8 cellular contexts compared by ENCODE assay signal in the genomic region with DNA sequence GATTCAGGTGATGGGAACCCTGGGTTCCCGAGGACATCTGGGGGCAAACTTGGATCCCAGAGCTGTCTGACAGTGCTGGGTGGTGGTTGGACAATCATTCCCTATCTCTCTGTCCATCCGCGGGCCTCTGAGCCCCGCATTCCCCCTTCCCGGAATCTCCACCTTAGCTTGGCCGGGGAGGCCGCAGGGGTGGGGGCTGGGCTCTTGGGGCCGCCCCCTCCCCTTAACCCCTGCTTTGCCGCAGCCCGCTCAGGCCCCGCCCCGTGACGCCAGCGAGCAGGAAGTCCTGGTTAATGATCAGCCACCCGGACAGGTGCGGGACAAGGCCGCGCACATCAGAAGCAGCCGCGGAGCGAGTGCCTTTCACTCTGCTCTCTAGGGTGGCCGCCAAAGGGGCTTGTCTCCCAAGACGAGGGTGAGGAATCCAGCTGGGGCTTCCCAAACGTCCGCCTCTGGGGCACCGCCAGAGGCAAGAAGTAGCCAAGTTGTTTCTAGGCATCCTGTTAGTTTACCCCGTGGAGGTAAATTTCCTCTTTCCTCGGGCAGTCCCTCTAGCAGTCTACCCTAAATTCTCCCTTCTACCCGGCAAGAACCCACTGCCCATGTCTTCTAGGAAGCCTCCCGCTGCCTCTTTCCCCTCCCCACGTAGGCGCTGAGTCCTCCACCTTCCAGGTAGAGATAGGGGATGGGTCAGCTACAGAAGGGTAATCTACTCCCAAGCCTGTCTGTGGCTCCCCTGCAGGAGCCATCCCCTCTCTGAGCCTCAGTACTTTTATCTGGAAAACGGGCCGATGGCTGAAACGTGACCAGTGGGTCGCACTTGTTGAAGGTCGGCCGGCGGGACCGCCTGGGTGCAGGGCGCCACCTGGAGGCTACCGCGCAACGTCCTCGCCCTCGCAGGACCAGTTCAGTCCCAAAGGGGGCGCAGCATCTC. TPM values are rescaled to one million over a fixed set of nuclear protein-coding genes. Genes with fewer than 3 reads are reported as not detected.
A peak's percentile ranks its signal among the peaks of the same experiment; 100 is the strongest.
DNase-seq lines count a peak whose midpoint lies in the region; ATAC-seq and FAIRE-seq lines count a peak whose summit lies in the region.

No MANE protein-coding gene starts in this region.

- H3K4me3 Mint-ChIP-seq in activated T-helper 1 cell treated with anti-CD3 and anti-CD28 coated beads, Interleukin-12 subunit alpha, Interleukin-12 subunit beta, Interleukin-2, Interleukin-4 antibody, amounts not matched to agents 30 ng/mL and 10 ng/mL and 1 ng/mL, durations not matched to agents 14 hours and 24 hours and 36 hours = peak overlapping the region; percentile 83
- H3K4me3 Mint-ChIP-seq in natural killer cell treated with Interleukin-12 subunit alpha and Interleukin-12 subunit beta and Interleukin-15 and Interleukin-18, amount 100 ng/mL, for 72 hours = peak overlapping the region; percentile 58
- H3K4me3 Mint-ChIP-seq in stimulated activated naive B cell treated with anti-CD40 and anti-IgM and Interleukin-4, amounts not matched to agents 10 μg/mL and 1 μg/mL and 100 μg/mL, for 72 hours = peak overlapping the region; percentile 77 to 86

- H3K36me3 Mint-ChIP-seq in activated T-helper 1 cell treated with anti-CD3 and anti-CD28 coated beads, Interleukin-12 subunit alpha, Interleukin-12 subunit beta, Interleukin-2, Interleukin-4 antibody, amounts not matched to agents 30 ng/mL and 10 ng/mL and 1 ng/mL, durations not matched to agents 14 hours and 24 hours and 36 hours (ENCODE audit: low read depth) = peaks cover 4% of the 10 kb centered on the region
- H3K36me3 Mint-ChIP-seq in natural killer cell treated with Interleukin-12 subunit alpha and Interleukin-12 subunit beta and Interleukin-15 and Interleukin-18, amount 100 ng/mL, for 72 hours = no peaks in the 10 kb centered on the region
- H3K36me3 Mint-ChIP-seq in stimulated activated naive B cell treated with anti-CD40 and anti-IgM and Interleukin-4, amounts not matched to agents 10 μg/mL and 1 μg/mL and 100 μg/mL, for 72 hours = peaks cover 6 to 11% of the 10 kb centered on the region in 2 donors

- peak; percentile 42 to 62 for ATAC-seq in natural killer cell treated with Interleukin-12 subunit alpha and Interleukin-12 subunit beta and Interleukin-15 and Interleukin-18, amount 100 ng/mL, for 72 hours
- ATAC-seq in stimulated activated naive B cell treated with anti-CD40 and anti-IgM and Interleukin-4, amounts not matched to agents 10 μg/mL and 1 μg/mL and 100 μg/mL, for 72 hours (replicated peaks) = peak; percentile 19 to 22
- no peak for ATAC-seq in GM21367 (IDR thresholded peaks at IDR 0.05; ENCODE audit: unreplicated experiment)

- DNase-seq in HT1080 (ENCODE audit: low read depth) (peak; percentile 90), RCC 7860 (ENCODE audit: low spot score) (peak; percentile 48), fibroblast of peridontal ligament (ENCODE audit: extremely low read depth) (peak; percentile 86)
- DNase-seq in activated T-helper 1 cell treated with anti-CD3 and anti-CD28 coated beads, Interleukin-12 subunit alpha, Interleukin-12 subunit beta, Interleukin-2, Interleukin-4 antibody, amounts not matched to agents 30 ng/mL and 10 ng/mL and 1 ng/mL, durations not matched to agents 14 hours and 24 hours and 36 hours (ENCODE audit: low spot score) = peak; percentile 82
- peak; percentile 85 for DNase-seq in natural killer cell treated with Interleukin-12 subunit alpha and Interleukin-12 subunit beta and Interleukin-15 and Interleukin-18, amount 100 ng/mL, for 72 hours (ENCODE audit: low spot score)
- peak; percentile 79 for DNase-seq in stimulated activated naive B cell treated with anti-CD40 and anti-IgM and Interleukin-4, amounts not matched to agents 10 μg/mL and 1 μg/mL and 100 μg/mL, for 72 hours

- FAIRE-seq in RCC 7860 (lab: Jason Lieb, UNC) = no peak

- H3K4me1 ChIP-seq in ES-I3 (ENCODE audit: insufficient read depth, low read length) = peaks cover 17% of the 10 kb centered on the region

- H3K9me3 ChIP-seq in ES-I3 (ENCODE audit: control insufficient read depth, insufficient read depth, low read length) = no peaks in the 10 kb centered on the region

- intact Hi-C loops in activated T-helper 1 cell treated with anti-CD3 and anti-CD28 coated beads, Interleukin-12 subunit alpha, Interleukin-12 subunit beta, Interleukin-2, Interleukin-4 antibody, amounts not matched to agents 30 ng/mL and 10 ng/mL and 1 ng/mL, durations not matched to agents 14 hours and 24 hours and 36 hours (cut with micrococcal nuclease) = loop anchor here (1.0 to 10.0 kb wide), 3 partner anchors 66 to 462 kb away; a partner anchor contains a TSS

- no peaks in the 10 kb centered on the region for H3K36me3 ChIP-seq in ES-I3 (ENCODE audit: insufficient read depth, low read length)

- H3K27ac Mint-ChIP-seq in activated T-helper 1 cell treated with anti-CD3 and anti-CD28 coated beads, Interleukin-12 subunit alpha, Interleukin-12 subunit beta, Interleukin-2, Interleukin-4 antibody, amounts not matched to agents 30 ng/mL and 10 ng/mL and 1 ng/mL, durations not matched to agents 14 hours and 24 hours and 36 hours = peak overlapping the region; percentile 83
- peak overlapping the region in 1 of 2 donors; percentile 25 for H3K27ac Mint-ChIP-seq in natural killer cell treated with Interleukin-12 subunit alpha and Interleukin-12 subunit beta and Interleukin-15 and Interleukin-18, amount 100 ng/mL, for 72 hours
- peak overlapping the region; percentile 85 for H3K27ac Mint-ChIP-seq in stimulated activated naive B cell treated with anti-CD40 and anti-IgM and Interleukin-4, amounts not matched to agents 10 μg/mL and 1 μg/mL and 100 μg/mL, for 72 hours

- H3K9ac ChIP-seq in ES-I3 (ENCODE audit: low read depth, low read length) = peak overlapping the region; percentile 54

- no peaks in the 10 kb centered on the region for H3K9me3 Mint-ChIP-seq in activated T-helper 1 cell treated with anti-CD3 and anti-CD28 coated beads, Interleukin-12 subunit alpha, Interleukin-12 subunit beta, Interleukin-2, Interleukin-4 antibody, amounts not matched to agents 30 ng/mL and 10 ng/mL and 1 ng/mL, durations not matched to agents 14 hours and 24 hours and 36 hours
- H3K9me3 Mint-ChIP-seq in natural killer cell treated with Interleukin-12 subunit alpha and Interleukin-12 subunit beta and Interleukin-15 and Interleukin-18, amount 100 ng/mL, for 72 hours = no peaks in the 10 kb centered on the region
- H3K9me3 Mint-ChIP-seq in stimulated activated naive B cell treated with anti-CD40 and anti-IgM and Interleukin-4, amounts not matched to agents 10 μg/mL and 1 μg/mL and 100 μg/mL, for 72 hours = no peaks in the 10 kb centered on the region

- H3K4me1 Mint-ChIP-seq in activated T-helper 1 cell treated with anti-CD3 and anti-CD28 coated beads, Interleukin-12 subunit alpha, Interleukin-12 subunit beta, Interleukin-2, Interleukin-4 antibody, amounts not matched to agents 30 ng/mL and 10 ng/mL and 1 ng/mL, durations not matched to agents 14 hours and 24 hours and 36 hours (ENCODE audit: low read depth) = peaks cover 22% of the 10 kb centered on the region
- H3K4me1 Mint-ChIP-seq in natural killer cell treated with Interleukin-12 subunit alpha and Interleukin-12 subunit beta and Interleukin-15 and Interleukin-18, amount 100 ng/mL, for 72 hours (ENCODE audit: low read depth in 2 of 2) = peaks cover 28 to 32% of the 10 kb centered on the region in 2 donors
- peaks cover 16 to 41% of the 10 kb centered on the region in 2 donors for H3K4me1 Mint-ChIP-seq in stimulated activated naive B cell treated with anti-CD40 and anti-IgM and Interleukin-4, amounts not matched to agents 10 μg/mL and 1 μg/mL and 100 μg/mL, for 72 hours

- peaks cover 4% of the 10 kb centered on the region for H3K27me3 Mint-ChIP-seq in activated T-helper 1 cell treated with anti-CD3 and anti-CD28 coated beads, Interleukin-12 subunit alpha, Interleukin-12 subunit beta, Interleukin-2, Interleukin-4 antibody, amounts not matched to agents 30 ng/mL and 10 ng/mL and 1 ng/mL, durations not matched to agents 14 hours and 24 hours and 36 hours (ENCODE audit: insufficient read depth)
- peaks cover 0 to 5% of the 10 kb centered on the region in 2 donors for H3K27me3 Mint-ChIP-seq in natural killer cell treated with Interleukin-12 subunit alpha and Interleukin-12 subunit beta and Interleukin-15 and Interleukin-18, amount 100 ng/mL, for 72 hours
- H3K27me3 Mint-ChIP-seq in stimulated activated naive B cell treated with anti-CD40 and anti-IgM and Interleukin-4, amounts not matched to agents 10 μg/mL and 1 μg/mL and 100 μg/mL, for 72 hours = peaks cover 17 to 18% of the 10 kb centered on the region in 2 donors

RNA-seq across cellular contexts. Expression of a gene that starts 3.0 kb away (rescaled TPM):
- total RNA-seq in HT1080 (2014; rRNA removed; shearing (Covaris generic)) = 57.1 and 57.4 TPM in 2 replicates
- 40.2 and 48.1 TPM in 2 replicates for polyA plus RNA-seq in HT1080 (2015; cell fraction: cytosol; rRNA removed)
- polyA plus RNA-seq in HT1080 (2015; cell fraction: nucleus; rRNA removed) = 32.8 and 32.9 TPM in 2 replicates
- total RNA-seq in activated T-helper 1 cell treated with anti-CD3 and anti-CD28 coated beads, Interleukin-12 subunit alpha, Interleukin-12 subunit beta, Interleukin-2, Interleukin-4 antibody, amounts not matched to agents 30 ng/mL and 10 ng/mL and 1 ng/mL, durations not matched to agents 14 hours and 24 hours and 36 hours = 20.9 and 21.5 TPM in 2 replicates
- 10 to 100 TPM; 14.5 to 18.2 TPM for total RNA-seq in natural killer cell treated with Interleukin-12 subunit alpha and Interleukin-12 subunit beta and Interleukin-15 and Interleukin-18, amount 100 ng/mL, for 72 hours

RNA-seq across cellular contexts. Expression of a gene that starts 18.8 kb away (rescaled TPM):
- total RNA-seq in HT1080 (2014; rRNA removed; shearing (Covaris generic)) = 2.2 and 2.8 TPM in 2 replicates
- polyA plus RNA-seq in HT1080 (2015; cell fraction: cytosol; rRNA removed) = 1.1 and 2.3 TPM in 2 replicates
- polyA plus RNA-seq in HT1080 (2015; cell fraction: nucleus; rRNA removed) = 0.92 and 1.2 TPM in 2 replicates
- 0.27 and 0.34 TPM in 2 replicates for total RNA-seq in activated T-helper 1 cell treated with anti-CD3 and anti-CD28 coated beads, Interleukin-12 subunit alpha, Interleukin-12 subunit beta, Interleukin-2, Interleukin-4 antibody, amounts not matched to agents 30 ng/mL and 10 ng/mL and 1 ng/mL, durations not matched to agents 14 hours and 24 hours and 36 hours
- total RNA-seq in natural killer cell treated with Interleukin-12 subunit alpha and Interleukin-12 subunit beta and Interleukin-15 and Interleukin-18, amount 100 ng/mL, for 72 hours = under 1 TPM in 1 of 2 donors, not detected in 1; 0.19 TPM

RNA-seq across cellular contexts. Expression of a gene that starts 19.5 kb away (rescaled TPM):
- total RNA-seq in HT1080 (2014; rRNA removed; shearing (Covaris generic)) = 2.2 and 4.4 TPM in 2 replicates
- 3.3 and 4.7 TPM in 2 replicates for polyA plus RNA-seq in HT1080 (2015; cell fraction: cytosol; rRNA removed)
- polyA plus RNA-seq in HT1080 (2015; cell fraction: nucleus; rRNA removed) = 3.4 and 3.8 TPM in 2 replicates
- total RNA-seq in activated T-helper 1 cell treated with anti-CD3 and anti-CD28 coated beads, Interleukin-12 subunit alpha, Interleukin-12 subunit beta, Interleukin-2, Interleukin-4 antibody, amounts not matched to agents 30 ng/mL and 10 ng/mL and 1 ng/mL, durations not matched to agents 14 hours and 24 hours and 36 hours = 6.9 and 7.2 TPM in 2 replicates
- 10 to 100 TPM; 10.6 to 14.9 TPM for total RNA-seq in natural killer cell treated with Interleukin-12 subunit alpha and Interleukin-12 subunit beta and Interleukin-15 and Interleukin-18, amount 100 ng/mL, for 72 hours

RNA-seq across cellular contexts. Expression of a gene that starts 20.0 kb away (rescaled TPM):
- total RNA-seq in HT1080 (2014; rRNA removed; shearing (Covaris generic)) = 73.4 and 89.3 TPM in 2 replicates
- 55.8 and 63.4 TPM in 2 replicates for polyA plus RNA-seq in HT1080 (2015; cell fraction: cytosol; rRNA removed)
- 137 and 174 TPM in 2 replicates for polyA plus RNA-seq in HT1080 (2015; cell fraction: nucleus; rRNA removed)
- total RNA-seq in activated T-helper 1 cell treated with anti-CD3 and anti-CD28 coated beads, Interleukin-12 subunit alpha, Interleukin-12 subunit beta, Interleukin-2, Interleukin-4 antibody, amounts not matched to agents 30 ng/mL and 10 ng/mL and 1 ng/mL, durations not matched to agents 14 hours and 24 hours and 36 hours = 118 and 120 TPM in 2 replicates
- total RNA-seq in natural killer cell treated with Interleukin-12 subunit alpha and Interleukin-12 subunit beta and Interleukin-15 and Interleukin-18, amount 100 ng/mL, for 72 hours = 100 to 1,000 TPM; 107 to 217 TPM

RNA-seq across cellular contexts. Expression of a gene that starts 31.7 kb away (rescaled TPM):
- total RNA-seq in HT1080 (2014; rRNA removed; shearing (Covaris generic)) = not detected in 2 replicates
- polyA plus RNA-seq in HT1080 (2015; cell fraction: cytosol; rRNA removed) = not detected in 2 replicates
- not detected in 2 replicates for polyA plus RNA-seq in HT1080 (2015; cell fraction: nucleus; rRNA removed)
- not detected in 2 replicates for total RNA-seq in activated T-helper 1 cell treated with anti-CD3 and anti-CD28 coated beads, Interleukin-12 subunit alpha, Interleukin-12 subunit beta, Interleukin-2, Interleukin-4 antibody, amounts not matched to agents 30 ng/mL and 10 ng/mL and 1 ng/mL, durations not matched to agents 14 hours and 24 hours and 36 hours
- not detected for total RNA-seq in natural killer cell treated with Interleukin-12 subunit alpha and Interleukin-12 subunit beta and Interleukin-15 and Interleukin-18, amount 100 ng/mL, for 72 hours
